13 cellular contexts compared by ENCODE assay signal in the genomic region with DNA sequence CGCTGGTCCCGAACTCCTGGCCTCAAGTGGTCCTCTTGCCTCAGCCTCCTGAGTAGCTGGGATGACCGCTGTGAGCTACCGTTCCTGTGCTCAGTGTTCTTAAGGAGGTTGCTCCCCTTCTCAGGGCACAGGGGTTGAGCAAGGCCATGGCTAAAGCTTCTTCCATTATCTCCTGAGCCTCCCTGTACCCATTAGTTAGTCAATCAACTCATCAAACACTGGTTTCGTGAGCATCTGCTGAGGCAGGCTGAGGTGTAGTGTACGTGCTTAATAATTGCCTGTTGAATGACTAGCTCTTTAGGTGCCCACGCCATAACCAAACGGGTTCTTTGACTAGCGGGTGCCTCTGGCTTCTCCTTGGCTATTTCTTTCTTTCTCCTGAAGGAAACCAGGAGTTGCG. TPM values are rescaled to one million over a fixed set of nuclear protein-coding genes. Genes with fewer than 3 reads are reported as not detected.
A peak's percentile ranks its signal among the peaks of the same experiment; 100 is the strongest.
DNase-seq lines count a peak whose midpoint lies in the region; ATAC-seq and TF ChIP-seq lines count a peak whose summit lies in the region.
"Had no signal": no experiment of that assay in that cellular context is flagged by ENCODE, and none has a peak within 500 bp of the region (broad histone marks: within the 10 kb centered on the region; RNA-seq: fewer than 3 reads in every experiment).

No MANE protein-coding gene starts in this region.

- no peaks in the 10 kb centered on the region for H3K9me2 ChIP-seq in GM23338 (ENCODE audit: insufficient read depth)

- 0 out of 2 replicates have a peak, but pooled peaks cover 8% of the 10 kb centered on the region for H3F3A ChIP-seq in GM23338 (replicated peaks; ENCODE audit: low read depth)

- H3K9ac ChIP-seq in adipocyte (ENCODE audit: low read length) (peak overlapping the region; percentile 67), skeletal muscle satellite cell (ENCODE audit: low read depth, low read length) (peak overlapping the region; percentile 86)

- WGBS in right cardiac atrium: 82% methylated on average over 10 of the region's 10 CpGs

- no peaks in the 10 kb centered on the region for H3K9me3 Mint-ChIP-seq in GM23338
- H3K9me3 Mint-ChIP-seq: stimulated activated naive CD8-positive, alpha-beta T cell treated with anti-CD3 and anti-CD28 coated beads, Interleukin-15, amount 100 ng/mL, for 72 hours had no signal

- no peaks in the 10 kb centered on the region for H3K79me2 ChIP-seq in GM23338 (replicated peaks; ENCODE audit: insufficient read depth)

- H3K27ac Mint-ChIP-seq in GM23338: no peak overlapping the region
- H3K27ac Mint-ChIP-seq: stimulated activated naive CD8-positive, alpha-beta T cell treated with anti-CD3 and anti-CD28 coated beads, Interleukin-15, amount 100 ng/mL, for 72 hours had no signal

- peaks cover 14% of the 10 kb centered on the region for H3K4me1 ChIP-seq in GM23338 (ENCODE audit: insufficient read depth)
- H3K4me1 ChIP-seq in adipocyte (ENCODE audit: control insufficient read depth, insufficient read depth, low read length): peaks cover 63% of the 10 kb centered on the region
- H3K4me1 ChIP-seq in right cardiac atrium (ENCODE audit: control insufficient read depth, insufficient read depth, low read length): peaks cover 17% of the 10 kb centered on the region
- peaks cover 74% of the 10 kb centered on the region for H3K4me1 ChIP-seq in skeletal muscle satellite cell (ENCODE audit: control insufficient read depth, insufficient read depth, low read length)

- peaks cover 29% of the 10 kb centered on the region for H3K4me1 Mint-ChIP-seq in GM23338

- no peaks in the 10 kb centered on the region for H3K27me3 ChIP-seq in GM23338 (ENCODE audit: insufficient read depth)
- H3K27me3 ChIP-seq in adipocyte (replicated peaks; ENCODE audit: control insufficient read depth, insufficient read depth, low read length): no peaks in the 10 kb centered on the region
- no peaks in the 10 kb centered on the region for H3K27me3 ChIP-seq in right cardiac atrium (ENCODE audit: control insufficient read depth, insufficient read depth)
- H3K27me3 ChIP-seq in skeletal muscle satellite cell (ENCODE audit: control insufficient read depth, insufficient read depth, low read length): no peaks in the 10 kb centered on the region

- H3K4me2 ChIP-seq in GM23338 (peak overlapping the region; percentile 81), skeletal muscle satellite cell (ENCODE audit: low read length) (peak overlapping the region; percentile 63)

- no peak for TF ChIP-seq CTCF in GM23338 (conservative IDR thresholded peaks at IDR 0.05; ENCODE audit: low read depth in 2 of 2)

- peak overlapping the region; percentile 99 for H2AFZ ChIP-seq in GM23338

- peak overlapping the region; percentile 49; the same call in 1 of the 2 replicates for H3K4me3 ChIP-seq in GM23338
- H3K4me3 ChIP-seq in adipocyte (ENCODE audit: low read length): no peak overlapping the region
- no peak overlapping the region for H3K4me3 ChIP-seq in right cardiac atrium (ENCODE audit: low read length)
- H3K4me3 ChIP-seq in skeletal muscle satellite cell (ENCODE audit: low read length): peak overlapping the region; percentile 43
- H3K4me3 ChIP-seq: GM12878 had no signal

- ATAC-seq in GM23338: no peak
- ATAC-seq in right cardiac atrium: no peak
- ATAC-seq in GM21367 (IDR thresholded peaks at IDR 0.05; ENCODE audit: unreplicated experiment): no peak

- H3K36me3 Mint-ChIP-seq in GM23338 (ENCODE audit: low read depth): no peaks in the 10 kb centered on the region; the same call in 2 of the 3 replicates

- H3K27ac ChIP-seq in GM23338 (ENCODE audit: low read depth) (no peak overlapping the region), right cardiac atrium (ENCODE audit: low read length) (peak overlapping the region; percentile 46), caudate nucleus (ENCODE audit: low read depth, low read length) (no peak overlapping the region)

- DNase-seq in GM23338 (ENCODE audit: low spot score) (no peak), adipocyte (ENCODE audit: low read depth) (no peak), right cardiac atrium (peak in 1 of 3 donors; percentile 4), C1 segment of cervical spinal cord (lab: John Stamatoyannopoulos, UW) (no peak), HCEC 1CT (no peak), caudate nucleus (lab: John Stamatoyannopoulos, UW) (no peak)
- DNase-seq: Karpas-422; NCI-H524 treated with DMSO at 0.1 percent for 48 hours; stimulated activated naive CD8-positive, alpha-beta T cell treated with anti-CD3 and anti-CD28 coated beads, Interleukin-15, amount 100 ng/mL, for 72 hours had no signal

- H3K4me3 Mint-ChIP-seq in GM23338: no peak overlapping the region

- H4K20me1 ChIP-seq in GM23338 (replicated peaks; ENCODE audit: insufficient read depth): no peaks in the 10 kb centered on the region

- H3K9me3 ChIP-seq in adipocyte (ENCODE audit: control insufficient read depth, low read length): no peaks in the 10 kb centered on the region
- no peaks in the 10 kb centered on the region for H3K9me3 ChIP-seq in right cardiac atrium (ENCODE audit: control insufficient read depth, low read length)
- no peaks in the 10 kb centered on the region for H3K9me3 ChIP-seq in skeletal muscle satellite cell (replicated peaks; ENCODE audit: low read length)

- intact Hi-C loops in right cardiac atrium (cut with DNase I): no loop called here

- H3K36me3 ChIP-seq in GM23338 (ENCODE audit: insufficient read depth) (no peaks in the 10 kb centered on the region), adipocyte (ENCODE audit: control insufficient read depth, insufficient read depth, low read length, severe bottlenecking) (no peaks in the 10 kb centered on the region), skeletal muscle satellite cell (ENCODE audit: insufficient read depth, low read length) (peaks cover 4% of the 10 kb centered on the region)

- peaks cover 17% of the 10 kb centered on the region for H3K27me3 Mint-ChIP-seq in GM23338 (ENCODE audit: insufficient read depth, low read depth, poor library complexity)
- H3K27me3 Mint-ChIP-seq: stimulated activated naive CD8-positive, alpha-beta T cell treated with anti-CD3 and anti-CD28 coated beads, Interleukin-15, amount 100 ng/mL, for 72 hours had no signal

TF ChIP-seq in GM23338, 12 proteins besides CTCF, POLR2A, EP300 and RAD21 (continues in another document):
- no peak for TF ChIP-seq ETS1 (IDR thresholded peaks at IDR 0.05)
- TF ChIP-seq STAT1 (IDR thresholded peaks at IDR 0.05; ENCODE audit: unreplicated experiment): no peak
- no peak for TF ChIP-seq ZNF114 (CRISPR knock-in tag; IDR thresholded peaks at IDR 0.05)
- TF ChIP-seq EZH2 (IDR thresholded peaks at IDR 0.05; ENCODE audit: low read depth, unreplicated experiment): no peak
- TF ChIP-seq CREB1 (CRISPR knock-in tag; IDR thresholded peaks at IDR 0.05; ENCODE audit: low read depth): no peak
- TF ChIP-seq ZNF331 (CRISPR knock-in tag; IDR thresholded peaks at IDR 0.05; ENCODE audit: low read depth): no peak

RNA-seq across cellular contexts. Expression of gene SGCA, which starts 11.7 kb away (rescaled TPM):
- total RNA-seq in GM23338 (2014; rRNA removed; shearing (Covaris generic)): not detected in 2 replicates
- polyA plus RNA-seq in GM23338 (2016; fragmentation: Nextera tagmentation; extraction: Ambion mirVana) (0.19 TPM in 1 of 2 replicates, not detected in the other), right cardiac atrium (156 TPM)
- 100 to 1,000 TPM; 127 to 150 (median 133) TPM for total RNA-seq in right cardiac atrium
- total RNA-seq in skeletal muscle satellite cell (2012; rRNA removed): 2.5 and 15.7 TPM in 2 replicates
- total RNA-seq: T-helper 2 cell treated with Interferon-gamma antibody and Interleukin-4, amounts not matched to agents 100 ng/mL and 5 ng/mL, for 36 hours had no signal

RNA-seq across cellular contexts. Expression of gene COL1A1, which starts 24.0 kb away (rescaled TPM):
- 27.9 and 34.3 TPM in 2 replicates for total RNA-seq in GM23338 (2014; rRNA removed; shearing (Covaris generic))
- polyA plus RNA-seq in GM23338 (2016; fragmentation: Nextera tagmentation; extraction: Ambion mirVana) (21.2 and 22.4 TPM in 2 replicates), right cardiac atrium (24.8 TPM)
- 100 to 1,000 TPM in 1 of 4 donors, 10 to 100 TPM in 3; 58.4 to 138 (median 74.3) TPM for total RNA-seq in right cardiac atrium
- 1,202 and 1,869 TPM in 2 replicates for total RNA-seq in skeletal muscle satellite cell (2012; rRNA removed)

RNA-seq across cellular contexts. Expression of gene PPP1R9B, which starts 27.0 kb away (rescaled TPM):
- 10.1 and 10.5 TPM in 2 replicates for total RNA-seq in GM23338 (2014; rRNA removed; shearing (Covaris generic))
- 1.9 and 2.1 TPM in 2 replicates for polyA plus RNA-seq in GM23338 (2016; fragmentation: Nextera tagmentation; extraction: Ambion mirVana)
- total RNA-seq in right cardiac atrium: 10 to 100 TPM; 33.2 to 40.7 (median 36.1) TPM
- polyA plus RNA-seq in right cardiac atrium: 26.5 TPM
- total RNA-seq in skeletal muscle satellite cell (2012; rRNA removed): 29.2 and 29.5 TPM in 2 replicates

RNA-seq across cellular contexts. Expression of gene SAMD14, which starts 47.5 kb away (rescaled TPM):
- 1.3 and 4.7 TPM in 2 replicates for total RNA-seq in GM23338 (2014; rRNA removed; shearing (Covaris generic))
- polyA plus RNA-seq in GM23338 (2016; fragmentation: Nextera tagmentation; extraction: Ambion mirVana) (0.70 and 0.97 TPM in 2 replicates), right cardiac atrium (3.3 TPM)
- total RNA-seq in right cardiac atrium: 1 to 10 TPM; 2.4 to 4.0 (median 3.5) TPM
- 0.44 and 0.51 TPM in 2 replicates for total RNA-seq in skeletal muscle satellite cell (2012; rRNA removed)

Comparison
In these comparisons a context has a peak if more than half of its experiments do, and no peak if none do; other contexts are left out.
1. H3K4me3 ChIP-seq: peak in GM23338 (single experiment) and skeletal muscle satellite cell (single experiment); none in adipocyte (single experiment) and right cardiac atrium (single experiment).
2. RNA of gene SGCA, which starts 11.7 kb away (total RNA-seq): 127 to 150 TPM in right cardiac atrium; not detected in GM23338; every median in the first group is over 100 times any median in the second.